26 cellular contexts compared by ENCODE assay signal in genomic region chr22:27253541-27253940, GRCh38.
"Had no signal": no experiment of that assay in that cellular context is flagged by ENCODE, and none has a peak within 500 bp of the region (broad histone marks: within the 10 kb centered on the region; RNA-seq: fewer than 3 reads in every experiment).

No MANE protein-coding gene starts in this region.

- FAIRE-seq: small intestine had no signal

- H2AFZ ChIP-seq: neural progenitor cell, parathyroid adenoma had no signal

- H3K4me3 ChIP-seq: neural progenitor cell, ovary, psoas muscle, right lobe of liver, thoracic aorta, thyroid gland, tibial nerve, upper lobe of left lung, vagina had no signal

- H3K27ac Mint-ChIP-seq: naive thymus-derived CD4-positive, alpha-beta T cell; natural killer cell; progenitor cell of endocrine pancreas; stimulated activated memory B cell treated with anti-CD40 and anti-IgM and Interleukin-4, amounts not matched to agents 10 μg/mL and 1 μg/mL and 100 μg/mL, for 72 hours; stimulated activated naive CD8-positive, alpha-beta T cell treated with anti-CD3 and anti-CD28 coated beads, Interleukin-15, amount 100 ng/mL, for 72 hours had no signal

- H3K36me3 Mint-ChIP-seq: natural killer cell had no signal

- H3K4me2 ChIP-seq: neural progenitor cell had no signal

- H3K4me1 ChIP-seq: parathyroid adenoma, psoas muscle, right lobe of liver, thyroid gland, upper lobe of left lung had no signal

- H3K4me1 Mint-ChIP-seq: naive thymus-derived CD4-positive, alpha-beta T cell; natural killer cell; stimulated activated memory B cell treated with anti-CD40 and anti-IgM and Interleukin-4, amounts not matched to agents 10 μg/mL and 1 μg/mL and 100 μg/mL, for 72 hours; stimulated activated naive CD8-positive, alpha-beta T cell treated with anti-CD3 and anti-CD28 coated beads, Interleukin-15, amount 100 ng/mL, for 72 hours had no signal

- H3K27ac ChIP-seq: neural progenitor cell, ovary, parathyroid adenoma, psoas muscle, right lobe of liver, thoracic aorta, thyroid gland, tibial nerve, upper lobe of left lung, vagina had no signal

- H3K27me3 ChIP-seq: neural progenitor cell, ovary, right lobe of liver, thyroid gland, tibial nerve, upper lobe of left lung, vagina had no signal

- H3K27me3 Mint-ChIP-seq: stimulated activated memory B cell treated with anti-CD40 and anti-IgM and Interleukin-4, amounts not matched to agents 10 μg/mL and 1 μg/mL and 100 μg/mL, for 72 hours; stimulated activated naive CD8-positive, alpha-beta T cell treated with anti-CD3 and anti-CD28 coated beads, Interleukin-15, amount 100 ng/mL, for 72 hours had no signal

- ATAC-seq: naive thymus-derived CD4-positive, alpha-beta T cell; natural killer cell; psoas muscle; right lobe of liver; stimulated activated memory B cell treated with anti-CD40 and anti-IgM and Interleukin-4, amounts not matched to agents 10 μg/mL and 1 μg/mL and 100 μg/mL, for 72 hours; stimulated activated naive CD8-positive, alpha-beta T cell treated with anti-CD3 and anti-CD28 coated beads, Interleukin-15, amount 100 ng/mL, for 72 hours; stimulated activated naive CD8-positive, alpha-beta T cell treated with anti-CD3 and anti-CD28 coated beads, Interleukin-15, Interleukin-2, amounts not matched to agents 100 U/mL and 50 U/mL, for 24 hours had no signal

- H3K4me3 Mint-ChIP-seq: naive thymus-derived CD4-positive, alpha-beta T cell; natural killer cell; neural progenitor cell; stimulated activated memory B cell treated with anti-CD40 and anti-IgM and Interleukin-4, amounts not matched to agents 10 μg/mL and 1 μg/mL and 100 μg/mL, for 72 hours; stimulated activated naive CD8-positive, alpha-beta T cell treated with anti-CD3 and anti-CD28 coated beads, Interleukin-15, amount 100 ng/mL, for 72 hours had no signal

- H3K9ac ChIP-seq: neural progenitor cell, parathyroid adenoma had no signal

- H3K79me2 ChIP-seq: parathyroid adenoma had no signal

- DNase-seq: naive thymus-derived CD4-positive, alpha-beta T cell; natural killer cell; occipital lobe; ovary; posterior cingulate gyrus; psoas muscle; right lobe of liver; small intestine; stimulated activated CD4-positive, alpha-beta T cell treated with anti-CD3 and anti-CD28 coated beads, Interleukin-15, amount 100 ng/mL, for 24 hours; stimulated activated CD4-positive, alpha-beta T cell treated with anti-CD3 and anti-CD28 coated beads, Interleukin-2, amount 100 ng/mL, for 24 hours; stimulated activated CD4-positive, alpha-beta T cell treated with anti-CD3 and anti-CD28 coated beads, Interleukin-4, amount 100 ng/mL, for 1 hour; stimulated activated CD4-positive, alpha-beta T cell treated with anti-CD3 and anti-CD28 coated beads, Interleukin-4, amount 100 ng/mL, for 4 hours; stimulated activated CD8-positive, alpha-beta memory T cell treated with anti-CD3 and anti-CD28 coated beads, Interleukin-4, amount 100 ng/mL, for 48 hours; stimulated activated naive CD4-positive, alpha-beta T cell; stimulated activated naive CD8-positive, alpha-beta T cell treated with anti-CD3 and anti-CD28 coated beads, Interleukin-15, amount 100 ng/mL, for 72 hours; stimulated activated naive CD8-positive, alpha-beta T cell treated with anti-CD3 and anti-CD28 coated beads, Interleukin-15, Interleukin-2, amounts not matched to agents 100 U/mL and 50 U/mL, for 24 hours; thyroid gland; trophoblast cell; upper lobe of left lung had no signal

- H3K36me3 ChIP-seq: neural progenitor cell, ovary, right lobe of liver, thoracic aorta, thyroid gland, tibial nerve, upper lobe of left lung, vagina had no signal

- H3K9me3 ChIP-seq: ovary, right lobe of liver, thyroid gland had no signal
